In the genomic region with DNA sequence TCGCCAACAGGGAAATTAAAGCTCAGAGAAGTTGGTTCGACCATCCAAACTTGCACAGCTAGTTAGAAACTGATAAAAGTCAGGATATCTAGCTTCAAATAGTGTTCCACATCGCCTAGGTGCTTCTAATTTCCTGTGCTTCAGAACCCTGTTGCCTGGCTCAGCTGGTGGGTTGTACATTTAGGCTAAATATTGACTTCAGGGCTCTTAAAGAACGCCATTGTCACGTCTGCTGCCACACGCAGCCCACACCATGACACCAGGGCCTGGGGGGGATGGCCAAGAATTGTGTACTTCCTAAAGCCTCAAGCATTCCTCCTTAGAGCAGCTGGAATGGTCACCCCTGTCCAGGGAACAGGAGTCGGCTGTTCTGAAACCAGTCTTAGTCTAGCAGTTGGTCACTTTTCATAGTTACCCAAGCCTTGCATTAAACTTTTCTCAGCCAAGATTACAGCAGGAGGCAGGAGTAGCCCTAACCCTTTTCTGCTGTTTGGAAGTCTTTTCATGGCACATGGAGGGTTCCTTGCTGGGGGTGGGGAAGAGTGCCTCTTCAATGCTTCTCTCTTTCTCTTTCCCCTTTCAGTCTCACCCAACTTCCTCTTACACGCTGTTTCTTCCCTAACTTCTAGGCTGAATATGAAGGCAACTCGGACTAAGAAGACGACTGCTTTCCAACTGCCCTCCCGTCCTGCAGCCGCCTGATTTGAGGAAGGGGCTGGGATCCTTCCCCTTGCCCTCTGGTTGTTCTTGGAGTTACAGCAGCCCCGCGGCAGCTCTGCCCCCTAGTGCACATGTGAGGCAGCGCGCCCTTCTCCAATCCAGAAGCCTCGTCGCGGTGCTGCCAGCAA, we compare ENCODE assay signal across 8 cellular contexts. TPM values are rescaled to one million over a fixed set of nuclear protein-coding genes. Genes with fewer than 3 reads are reported as not detected.
DNase-seq lines count a peak whose midpoint lies in the region; ATAC-seq and TF ChIP-seq lines count a peak whose summit lies in the region.

No MANE protein-coding gene starts in this region.

- no peaks in the 10 kb centered on the region for H3K36me3 Mint-ChIP-seq in endodermal cell (ENCODE audit: low read depth)

- TF ChIP-seq CTCF in C4-2B (conservative IDR thresholded peaks at IDR 0.05) (peak; percentile 99), endodermal cell (conservative IDR thresholded peaks at IDR 0.05) (peak; percentile 99)

- H3K4me3 ChIP-seq in endodermal cell (ENCODE audit: low read length), result peak overlapping the region; percentile 98
- H3K4me3 ChIP-seq in mesodermal cell (ENCODE audit: extremely low read depth, insufficient read depth, low read length, poor library complexity, severe bottlenecking), result peak overlapping the region; percentile 55

- H3K4me1 ChIP-seq in endodermal cell (ENCODE audit: control insufficient read depth, insufficient read depth, low read length) (no peaks in the 10 kb centered on the region), mesodermal cell (ENCODE audit: control insufficient read depth, insufficient read depth, low read length, poor library complexity, severe bottlenecking) (peaks cover 15% of the 10 kb centered on the region)

- H3K27ac ChIP-seq in C4-2B, result peak overlapping the region; percentile 15
- H3K27ac ChIP-seq in endodermal cell (ENCODE audit: low read depth, low read length), result peak overlapping the region; percentile 40
- peak overlapping the region; percentile 100 for H3K27ac ChIP-seq in mesodermal cell (ENCODE audit: low read depth, low read length, severe bottlenecking)

- H3K4me1 Mint-ChIP-seq in endodermal cell, result peaks cover 8% of the 10 kb centered on the region

- H3K9me3 Mint-ChIP-seq in endodermal cell, result no peaks in the 10 kb centered on the region

- 17 to 27% methylated on average over 10 to 19 of the region's 19 CpGs for WGBS in endodermal cell (ENCODE audit: insufficient coverage in 1 of 2, insufficient read length in 1 of 2), 2 experiments
- WGBS in mesodermal cell (ENCODE audit: insufficient coverage in 2 of 2), 2 experiments, result 14 to 19% methylated on average over 12 to 18 of the region's 19 CpGs

- H3K27me3 Mint-ChIP-seq in endodermal cell (ENCODE audit: insufficient read depth), result no peaks in the 10 kb centered on the region

- no peak for ATAC-seq in HG02623 (IDR thresholded peaks at IDR 0.05; ENCODE audit: unreplicated experiment)

- no peaks in the 10 kb centered on the region for H3K27me3 ChIP-seq in endodermal cell (ENCODE audit: control insufficient read depth, insufficient read depth, low read length, poor library complexity, severe bottlenecking)

- peak overlapping the region; percentile 90 for H3K27ac Mint-ChIP-seq in endodermal cell

- H3K9me3 ChIP-seq in endodermal cell (ENCODE audit: control insufficient read depth, low read length), result no peaks in the 10 kb centered on the region
- no peaks in the 10 kb centered on the region for H3K9me3 ChIP-seq in mesodermal cell (ENCODE audit: control insufficient read depth, low read length)

- H3K36me3 ChIP-seq in endodermal cell (ENCODE audit: control insufficient read depth, insufficient read depth, low read length) (no peaks in the 10 kb centered on the region), mesodermal cell (ENCODE audit: control insufficient read depth, insufficient read depth, low read length) (no peaks in the 10 kb centered on the region)

- peak overlapping the region; percentile 73 for H3K4me3 Mint-ChIP-seq in endodermal cell

- DNase-seq in HCEC 1CT, result peak; percentile 57
- peak; percentile 86 for DNase-seq in NOMO-1 treated with DMSO at 0.1 percent for 48 hours (lab: John Stamatoyannopoulos, UW; ENCODE audit: unreplicated experiment)
- DNase-seq in activated CD8-positive, alpha-beta memory T cell treated with anti-CD3 and anti-CD28 coated beads, Interleukin-2, amount 50 U/mL, for 48 hours, result peak; percentile 88
- DNase-seq in endodermal cell, result peak; percentile 96
- peak; percentile 59 to 60 for DNase-seq in stimulated activated CD8-positive, alpha-beta memory T cell treated with anti-CD3 and anti-CD28 coated beads, Interleukin-15, amount 100 ng/mL, for 48 hours (ENCODE audit: low read depth in 2 of 2)

- H3K9ac ChIP-seq in endodermal cell (ENCODE audit: extremely low read depth, low read length, poor library complexity, severe bottlenecking), result no peak overlapping the region

RNA-seq across cellular contexts. Expression of a gene that starts 17.1 kb away (rescaled TPM):
- 10 to 100 TPM; 10.3 to 14.0 TPM for total RNA-seq in endodermal cell
- polyA plus RNA-seq in endodermal cell (2013, experiment 1 of 2), result 7.9 TPM
- 23.5 TPM for polyA plus RNA-seq in endodermal cell (2013, experiment 2 of 2)
- polyA plus RNA-seq in mesodermal cell (2013, experiment 1 of 2), result 20.6 TPM
- 26.8 TPM for polyA plus RNA-seq in mesodermal cell (2013, experiment 2 of 2)

Comparison
In these comparisons a context has a peak if more than half of its experiments do, and no peak if none do; other contexts are left out.
1. H3K27ac ChIP-seq: peak in every context shown above with its lines; median percentile 100 in mesodermal cell; 40 in endodermal cell; 15 in C4-2B.